In the genomic region with DNA sequence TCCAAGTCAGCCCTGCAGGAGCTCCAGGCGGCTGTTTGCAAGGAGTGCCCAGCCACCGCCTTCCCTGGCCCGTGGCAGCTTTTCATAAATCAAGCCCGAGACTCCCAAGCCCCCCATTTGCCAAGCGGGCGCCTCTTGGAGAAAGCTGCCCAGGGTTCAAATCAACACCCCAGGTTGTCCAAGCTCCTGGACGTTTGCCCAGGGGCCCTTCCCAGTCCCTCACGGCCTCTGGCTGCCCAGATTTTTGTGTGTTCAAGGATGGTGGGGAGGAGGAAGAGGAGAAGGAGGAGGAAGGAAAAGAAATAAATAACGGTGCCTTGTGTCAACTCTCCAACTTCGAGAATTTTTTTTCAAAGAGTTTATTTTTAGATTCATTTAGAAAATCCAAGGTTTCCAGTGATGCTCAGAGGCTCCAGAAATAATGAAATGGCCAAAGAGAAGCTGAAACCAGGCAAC, we compare ENCODE assay signal across 2 cellular contexts.
TF ChIP-seq lines count a peak whose summit lies in the region.

No MANE protein-coding gene starts in this region.

TF ChIP-seq in HEK293, 187 proteins besides CTCF, POLR2A, EP300 and RAD21 (continued from another document):
- TF ChIP-seq ZNF341 (tag by site-specific recombination; IDR thresholded peaks at IDR 0.05; ENCODE audit: low read depth) = no peak; the same call in 1 of the 2 replicates
- peak; percentile 64 for TF ChIP-seq ZBTB8A (tag by site-specific recombination; IDR thresholded peaks at IDR 0.05)
- no peak for TF ChIP-seq SALL2 (tag by site-specific recombination; IDR thresholded peaks at IDR 0.05; ENCODE audit: borderline replicate concordance)
- no peak for TF ChIP-seq KLF7 (tag by site-specific recombination; IDR thresholded peaks at IDR 0.05; ENCODE audit: borderline replicate concordance)
- TF ChIP-seq HOXA7 (CRISPR knock-in tag; IDR thresholded peaks at IDR 0.05; ENCODE audit: borderline replicate concordance) = no peak
- no peak for TF ChIP-seq ZNF530 (tag by site-specific recombination; IDR thresholded peaks at IDR 0.05; ENCODE audit: low read depth)
- TF ChIP-seq ZNF677 (tag by site-specific recombination; IDR thresholded peaks at IDR 0.05) = no peak
- no peak for TF ChIP-seq TCF7L2 (IDR thresholded peaks at IDR 0.05; ENCODE audit: borderline replicate concordance, low read depth, low read length)
- TF ChIP-seq, protein P1, sequence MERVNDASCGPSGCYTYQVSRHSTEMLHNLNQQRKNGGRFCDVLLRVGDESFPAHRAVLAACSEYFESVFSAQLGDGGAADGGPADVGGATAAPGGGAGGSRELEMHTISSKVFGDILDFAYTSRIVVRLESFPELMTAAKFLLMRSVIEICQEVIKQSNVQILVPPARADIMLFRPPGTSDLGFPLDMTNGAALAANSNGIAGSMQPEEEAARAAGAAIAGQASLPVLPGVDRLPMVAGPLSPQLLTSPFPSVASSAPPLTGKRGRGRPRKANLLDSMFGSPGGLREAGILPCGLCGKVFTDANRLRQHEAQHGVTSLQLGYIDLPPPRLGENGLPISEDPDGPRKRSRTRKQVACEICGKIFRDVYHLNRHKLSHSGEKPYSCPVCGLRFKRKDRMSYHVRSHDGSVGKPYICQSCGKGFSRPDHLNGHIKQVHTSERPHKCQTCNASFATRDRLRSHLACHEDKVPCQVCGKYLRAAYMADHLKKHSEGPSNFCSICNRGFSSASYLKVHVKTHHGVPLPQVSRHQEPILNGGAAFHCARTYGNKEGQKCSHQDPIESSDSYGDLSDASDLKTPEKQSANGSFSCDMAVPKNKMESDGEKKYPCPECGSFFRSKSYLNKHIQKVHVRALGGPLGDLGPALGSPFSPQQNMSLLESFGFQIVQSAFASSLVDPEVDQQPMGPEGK (tag by site-specific recombination; IDR thresholded peaks at IDR 0.05) = no peak; the same call in 1 of the 2 replicates
- TF ChIP-seq HOXD13 (CRISPR knock-in tag; IDR thresholded peaks at IDR 0.05; ENCODE audit: borderline replicate concordance) = no peak
- no peak for TF ChIP-seq SP2 (tag by site-specific recombination; IDR thresholded peaks at IDR 0.05)
- TF ChIP-seq GLIS2 (tag by site-specific recombination; IDR thresholded peaks at IDR 0.05) = 0 out of 2 replicates have a peak, but pooled peaks have one; percentile 1
- TF ChIP-seq ZNF560 (tag by site-specific recombination; IDR thresholded peaks at IDR 0.05; ENCODE audit: borderline replicate concordance) = no peak
- TF ChIP-seq ZNF335 (tag by site-specific recombination; conservative IDR thresholded peaks at IDR 0.05) = peak; percentile 80
- TF ChIP-seq ZNF292 (tag by site-specific recombination; IDR thresholded peaks at IDR 0.05; ENCODE audit: borderline replicate concordance, low read depth) = no peak
- 0 out of 2 replicates have a peak, but pooled peaks have one; percentile 0 for TF ChIP-seq ZNF10 (tag by site-specific recombination; IDR thresholded peaks at IDR 0.05)

TF ChIP-seq in GM12878, 131 proteins besides CTCF, POLR2A, EP300 and RAD21:
- TF ChIP-seq, protein P2, sequence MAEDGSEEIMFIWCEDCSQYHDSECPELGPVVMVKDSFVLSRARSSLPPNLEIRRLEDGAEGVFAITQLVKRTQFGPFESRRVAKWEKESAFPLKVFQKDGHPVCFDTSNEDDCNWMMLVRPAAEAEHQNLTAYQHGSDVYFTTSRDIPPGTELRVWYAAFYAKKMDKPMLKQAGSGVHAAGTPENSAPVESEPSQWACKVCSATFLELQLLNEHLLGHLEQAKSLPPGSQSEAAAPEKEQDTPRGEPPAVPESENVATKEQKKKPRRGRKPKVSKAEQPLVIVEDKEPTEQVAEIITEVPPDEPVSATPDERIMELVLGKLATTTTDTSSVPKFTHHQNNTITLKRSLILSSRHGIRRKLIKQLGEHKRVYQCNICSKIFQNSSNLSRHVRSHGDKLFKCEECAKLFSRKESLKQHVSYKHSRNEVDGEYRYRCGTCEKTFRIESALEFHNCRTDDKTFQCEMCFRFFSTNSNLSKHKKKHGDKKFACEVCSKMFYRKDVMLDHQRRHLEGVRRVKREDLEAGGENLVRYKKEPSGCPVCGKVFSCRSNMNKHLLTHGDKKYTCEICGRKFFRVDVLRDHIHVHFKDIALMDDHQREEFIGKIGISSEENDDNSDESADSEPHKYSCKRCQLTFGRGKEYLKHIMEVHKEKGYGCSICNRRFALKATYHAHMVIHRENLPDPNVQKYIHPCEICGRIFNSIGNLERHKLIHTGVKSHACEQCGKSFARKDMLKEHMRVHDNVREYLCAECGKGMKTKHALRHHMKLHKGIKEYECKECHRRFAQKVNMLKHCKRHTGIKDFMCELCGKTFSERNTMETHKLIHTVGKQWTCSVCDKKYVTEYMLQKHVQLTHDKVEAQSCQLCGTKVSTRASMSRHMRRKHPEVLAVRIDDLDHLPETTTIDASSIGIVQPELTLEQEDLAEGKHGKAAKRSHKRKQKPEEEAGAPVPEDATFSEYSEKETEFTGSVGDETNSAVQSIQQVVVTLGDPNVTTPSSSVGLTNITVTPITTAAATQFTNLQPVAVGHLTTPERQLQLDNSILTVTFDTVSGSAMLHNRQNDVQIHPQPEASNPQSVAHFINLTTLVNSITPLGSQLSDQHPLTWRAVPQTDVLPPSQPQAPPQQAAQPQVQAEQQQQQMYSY (CRISPR knock-in tag; IDR thresholded peaks at IDR 0.05) = no peak
- TF ChIP-seq EZH2 (IDR thresholded peaks at IDR 0.05; ENCODE audit: borderline replicate concordance, control insufficient read depth, low read depth, low read length) (no peak), PAX5 (IDR thresholded peaks at IDR 0.05; ENCODE audit: borderline replicate concordance, low read depth, low read length) (no peak), ESRRA (IDR thresholded peaks at IDR 0.05; ENCODE audit: low read length) (no peak), STAT1 (conservative IDR thresholded peaks at IDR 0.05) (no peak), ZZZ3 (IDR thresholded peaks at IDR 0.05; ENCODE audit: control insufficient read depth, insufficient read length, low read depth) (no peak), RUNX3 (IDR thresholded peaks at IDR 0.05; ENCODE audit: low read length) (no peak), SREBF1 (IDR thresholded peaks at IDR 0.05; ENCODE audit: low read length) (no peak), SUPT20H (IDR thresholded peaks at IDR 0.05; ENCODE audit: borderline replicate concordance, control insufficient read depth, low read depth, low read length) (no peak), WRNIP1 (IDR thresholded peaks at IDR 0.05; ENCODE audit: borderline replicate concordance, low read depth, low read length) (no peak), ZNF207 (IDR thresholded peaks at IDR 0.05; ENCODE audit: borderline replicate concordance) (no peak), SREBF2 (IDR thresholded peaks at IDR 0.05; ENCODE audit: low read length) (no peak), TBL1XR1 (IDR thresholded peaks at IDR 0.05; ENCODE audit: low read depth, low read length) (no peak), EED (IDR thresholded peaks at IDR 0.05; ENCODE audit: low read depth) (no peak)
- TF ChIP-seq, protein P3, sequence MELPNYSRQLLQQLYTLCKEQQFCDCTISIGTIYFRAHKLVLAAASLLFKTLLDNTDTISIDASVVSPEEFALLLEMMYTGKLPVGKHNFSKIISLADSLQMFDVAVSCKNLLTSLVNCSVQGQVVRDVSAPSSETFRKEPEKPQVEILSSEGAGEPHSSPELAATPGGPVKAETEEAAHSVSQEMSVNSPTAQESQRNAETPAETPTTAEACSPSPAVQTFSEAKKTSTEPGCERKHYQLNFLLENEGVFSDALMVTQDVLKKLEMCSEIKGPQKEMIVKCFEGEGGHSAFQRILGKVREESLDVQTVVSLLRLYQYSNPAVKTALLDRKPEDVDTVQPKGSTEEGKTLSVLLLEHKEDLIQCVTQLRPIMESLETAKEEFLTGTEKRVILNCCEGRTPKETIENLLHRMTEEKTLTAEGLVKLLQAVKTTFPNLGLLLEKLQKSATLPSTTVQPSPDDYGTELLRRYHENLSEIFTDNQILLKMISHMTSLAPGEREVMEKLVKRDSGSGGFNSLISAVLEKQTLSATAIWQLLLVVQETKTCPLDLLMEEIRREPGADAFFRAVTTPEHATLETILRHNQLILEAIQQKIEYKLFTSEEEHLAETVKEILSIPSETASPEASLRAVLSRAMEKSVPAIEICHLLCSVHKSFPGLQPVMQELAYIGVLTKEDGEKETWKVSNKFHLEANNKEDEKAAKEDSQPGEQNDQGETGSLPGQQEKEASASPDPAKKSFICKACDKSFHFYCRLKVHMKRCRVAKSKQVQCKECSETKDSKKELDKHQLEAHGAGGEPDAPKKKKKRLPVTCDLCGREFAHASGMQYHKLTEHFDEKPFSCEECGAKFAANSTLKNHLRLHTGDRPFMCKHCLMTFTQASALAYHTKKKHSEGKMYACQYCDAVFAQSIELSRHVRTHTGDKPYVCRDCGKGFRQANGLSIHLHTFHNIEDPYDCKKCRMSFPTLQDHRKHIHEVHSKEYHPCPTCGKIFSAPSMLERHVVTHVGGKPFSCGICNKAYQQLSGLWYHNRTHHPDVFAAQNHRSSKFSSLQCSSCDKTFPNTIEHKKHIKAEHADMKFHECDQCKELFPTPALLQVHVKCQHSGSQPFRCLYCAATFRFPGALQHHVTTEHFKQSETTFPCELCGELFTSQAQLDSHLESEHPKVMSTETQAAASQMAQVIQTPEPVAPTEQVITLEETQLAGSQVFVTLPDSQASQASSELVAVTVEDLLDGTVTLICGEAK (IDR thresholded peaks at IDR 0.05; ENCODE audit: borderline replicate concordance) = no peak
- TF ChIP-seq, protein P4, sequence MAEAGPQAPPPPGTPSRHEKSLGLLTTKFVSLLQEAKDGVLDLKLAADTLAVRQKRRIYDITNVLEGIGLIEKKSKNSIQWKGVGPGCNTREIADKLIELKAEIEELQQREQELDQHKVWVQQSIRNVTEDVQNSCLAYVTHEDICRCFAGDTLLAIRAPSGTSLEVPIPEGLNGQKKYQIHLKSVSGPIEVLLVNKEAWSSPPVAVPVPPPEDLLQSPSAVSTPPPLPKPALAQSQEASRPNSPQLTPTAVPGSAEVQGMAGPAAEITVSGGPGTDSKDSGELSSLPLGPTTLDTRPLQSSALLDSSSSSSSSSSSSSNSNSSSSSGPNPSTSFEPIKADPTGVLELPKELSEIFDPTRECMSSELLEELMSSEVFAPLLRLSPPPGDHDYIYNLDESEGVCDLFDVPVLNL (IDR thresholded peaks at IDR 0.05; ENCODE audit: low read depth, low read length) = no peak
- TF ChIP-seq, protein P5, sequence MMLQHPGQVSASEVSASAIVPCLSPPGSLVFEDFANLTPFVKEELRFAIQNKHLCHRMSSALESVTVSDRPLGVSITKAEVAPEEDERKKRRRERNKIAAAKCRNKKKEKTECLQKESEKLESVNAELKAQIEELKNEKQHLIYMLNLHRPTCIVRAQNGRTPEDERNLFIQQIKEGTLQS (IDR thresholded peaks at IDR 0.05; ENCODE audit: borderline replicate concordance, extremely low read depth, low read depth, low read length) = no peak
